18 cellular contexts compared by ENCODE assay signal in the genomic region with DNA sequence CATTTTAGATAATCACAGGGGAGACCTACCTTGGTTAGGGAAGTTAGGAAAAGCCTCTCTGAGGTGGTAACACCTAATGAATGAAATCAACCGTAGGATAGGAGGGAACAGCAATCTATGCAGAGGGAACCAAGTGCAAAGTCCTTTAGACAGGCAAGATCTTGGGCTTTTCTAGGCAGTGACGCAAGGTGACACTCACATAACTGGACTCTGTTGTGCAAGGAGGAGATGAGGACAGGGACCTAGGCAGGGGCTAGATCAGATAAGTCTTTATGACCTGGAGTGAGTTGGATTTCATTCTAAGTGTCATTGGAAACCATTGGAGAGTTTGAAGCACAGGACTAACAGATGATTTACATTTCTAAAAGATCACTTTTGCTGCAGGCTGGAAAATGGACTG. TPM values are rescaled to one million over a fixed set of nuclear protein-coding genes. Genes with fewer than 3 reads are reported as not detected.
DNase-seq lines count a peak whose midpoint lies in the region; ATAC-seq, FAIRE-seq and TF ChIP-seq lines count a peak whose summit lies in the region.
"Had no signal": no experiment of that assay in that cellular context is flagged by ENCODE, and none has a peak within 500 bp of the region (broad histone marks: within the 10 kb centered on the region; RNA-seq: fewer than 3 reads in every experiment).

No MANE protein-coding gene starts in this region.

- H3K4me3 ChIP-seq in GM12878, result no peak overlapping the region
- no peak overlapping the region for H3K4me3 ChIP-seq in mucosa of descending colon
- H3K4me3 ChIP-seq: BLaER1 treated with 17β-estradiol and CSF1 and Interleukin-3, amounts not matched to agents 10 nM and 100 nM; GM23248 had no signal

- in situ Hi-C loops in GM12878 (cut with MboI), result loop anchor here (10.0 kb wide), 1 partner anchor 548 kb away; no protein-coding TSS in a partner anchor

- no peak for TF ChIP-seq RAD21 in GM12878 (IDR thresholded peaks at IDR 0.05; ENCODE audit: insufficient read depth, low read depth, low read length)

- CTCF ChIA-PET in GM12878 (lab: Yijun Ruan, JAX), result interaction anchor here (2.1 to 2.5 kb wide), 2 partner anchors 35 to 110 kb away, joined by 7 to 16 read pairs; no protein-coding TSS in a partner anchor

- intact Hi-C loops in GM12878 (cut with micrococcal nuclease; ENCODE audit: unreplicated experiment), result loop anchor here (10.0 kb wide), 1 partner anchor 818 kb away; no protein-coding TSS in a partner anchor
- intact Hi-C loops in mucosa of descending colon (cut with DNase I, micrococcal nuclease), result no loop called here

- H3K27me3 ChIP-seq in GM12878 (replicated peaks in 1 of 2; ENCODE audit: control insufficient read depth in 2 of 2, insufficient read depth in 2 of 2, low read length in 1 of 2), result no peaks in the 10 kb centered on the region; a peak in 1 of 4 replicates
- H3K27me3 ChIP-seq: BLaER1 treated with 17β-estradiol and CSF1 and Interleukin-3, amounts not matched to agents 10 nM and 100 nM had no signal

- H4K20me1 ChIP-seq in GM12878 (ENCODE audit: control insufficient read depth, insufficient read depth), result no peaks in the 10 kb centered on the region
- H4K20me1 ChIP-seq: BLaER1 treated with 17β-estradiol and CSF1 and Interleukin-3, amounts not matched to agents 10 nM and 100 nM had no signal

- no peak overlapping the region for H3K4me2 ChIP-seq in GM12878 (ENCODE audit: control insufficient read depth, insufficient read depth)
- H3K4me2 ChIP-seq: BLaER1 treated with 17β-estradiol and CSF1 and Interleukin-3, amounts not matched to agents 10 nM and 100 nM had no signal

- RAD21 ChIA-PET in GM12878 (lab: Charles Lee; ENCODE audit: unreplicated experiment), result interaction anchor here (1.0 to 1.7 kb wide), 3 partner anchors 40 to 283 kb away, joined by 3 to 5 read pairs (median 5); no protein-coding TSS in a partner anchor

- SMC1A ChIA-PET in GM12878 (lab: Charles Lee; ENCODE audit: uncharacterized antibody, unreplicated experiment), result interaction anchor here (0.8 to 3.2 kb wide), 3 partner anchors 13 to 179 kb away, joined by 3 to 14 read pairs (median 5); no protein-coding TSS in a partner anchor

- no peak for ATAC-seq in GM12878
- ATAC-seq in mucosa of descending colon, result peak; percentile 23
- no peak for ATAC-seq in HG03520 (IDR thresholded peaks at IDR 0.05; ENCODE audit: unreplicated experiment)
- no peak for ATAC-seq in GM21576 (IDR thresholded peaks at IDR 0.05; ENCODE audit: unreplicated experiment)

- DNase-seq in SKM-1 treated with dmso at 0.1 percent for 144 hours (lab: John Stamatoyannopoulos, UW; ENCODE audit: unreplicated experiment) (peak; percentile 12), SKM-1 (lab: John Stamatoyannopoulos, UW; ENCODE audit: unreplicated experiment) (no peak), GM12878 (ENCODE audit: low read depth, low spot score) (no peak), mucosa of descending colon (no peak), NCI-H1436 (lab: John Stamatoyannopoulos, UW) (no peak)
- DNase-seq: 8988T; CD4-positive, CD25-positive, alpha-beta regulatory T cell; DMS 273 treated with DMSO at 0.1 percent for 48 hours; GM23248; H9; IMR-90; KG1 had no signal

- WGBS in GM12878 (ENCODE audit: insufficient coverage, insufficient replicate concordance, low lambda C conversion rate, missing lambda C conversion rate), result 56% methylated on average over 2 of the region's 2 CpGs

- H3K36me3 ChIP-seq in GM12878 (ENCODE audit: control insufficient read depth in 2 of 2, insufficient read depth in 2 of 2, low read length in 1 of 2) (no peaks in the 10 kb centered on the region), mucosa of descending colon (ENCODE audit: low read depth) (no peaks in the 10 kb centered on the region)
- H3K36me3 ChIP-seq: BLaER1 treated with 17β-estradiol and CSF1 and Interleukin-3, amounts not matched to agents 10 nM and 100 nM had no signal

- no peaks in the 10 kb centered on the region for H3K4me1 ChIP-seq in GM12878 (ENCODE audit: control insufficient read depth, insufficient read depth, low read length)
- no peaks in the 10 kb centered on the region for H3K4me1 ChIP-seq in mucosa of descending colon (ENCODE audit: low read depth)

- no TSS peak for BruUV-seq in GM12878 (replicated peaks; lab: Mats Ljungman, UMichigan)

- TF ChIP-seq CTCF in GM12878 (IDR thresholded peaks at IDR 0.05 in 2 of 3, conservative IDR thresholded peaks at IDR 0.05 in 1 of 3; ENCODE audit: control insufficient read depth in 2 of 3, extremely low read depth in 1 of 3, insufficient read depth in 1 of 3, low read depth in 3 of 3, low read length in 3 of 3) (no peak), mucosa of descending colon (IDR thresholded peaks at IDR 0.05) (no peak)

- no peak overlapping the region for H2AFZ ChIP-seq in GM12878 (ENCODE audit: control insufficient read depth, low read depth, low read length)
- H2AFZ ChIP-seq: GM23248 had no signal

- no peak overlapping the region for H3K9ac ChIP-seq in GM12878 (ENCODE audit: control insufficient read depth, insufficient read depth, low read length)
- H3K9ac ChIP-seq: BLaER1 treated with 17β-estradiol and CSF1 and Interleukin-3, amounts not matched to agents 10 nM and 100 nM; GM23248 had no signal

- no peak for TF ChIP-seq POLR2A in GM12878 (IDR thresholded peaks at IDR 0.05; ENCODE audit: low read depth, low read length)

- FAIRE-seq in GM12878 (lab: Jason Lieb, UNC), result peak; percentile 23
- FAIRE-seq: GM18507 had no signal

- H3K79me2 ChIP-seq in GM12878 (ENCODE audit: control insufficient read depth, insufficient read depth, low read length), result no peaks in the 10 kb centered on the region

- H3K27ac ChIP-seq in GM12878 (ENCODE audit: control insufficient read depth, insufficient read depth), result no peak overlapping the region
- H3K27ac ChIP-seq: BLaER1 treated with 17β-estradiol and CSF1 and Interleukin-3, amounts not matched to agents 10 nM and 100 nM; GM23248; HL-60 had no signal

- POLR2A ChIA-PET in GM12878 (lab: Charles Lee), result no interaction called here

- no peaks in the 10 kb centered on the region for H3K9me3 ChIP-seq in GM12878 (replicated peaks; ENCODE audit: control insufficient read depth, insufficient read depth, low read length)
- H3K9me3 ChIP-seq in mucosa of descending colon, result no peaks in the 10 kb centered on the region
- H3K9me3 ChIP-seq: BLaER1 treated with 17β-estradiol and CSF1 and Interleukin-3, amounts not matched to agents 10 nM and 100 nM had no signal

- TF ChIP-seq EP300 in GM12878 (IDR thresholded peaks at IDR 0.05; ENCODE audit: borderline replicate concordance in 1 of 2, control insufficient read depth in 1 of 2, low read depth in 2 of 2, low read length in 2 of 2), result no peak

RNA-seq across cellular contexts. Expression of gene LMOD3, which starts 4.6 kb away (rescaled TPM):
- total RNA-seq in GM12878 (2013; cell fraction: nucleolus; rRNA removed), result not detected in 2 replicates
- total RNA-seq in GM12878 (2014; rRNA removed) (0.06 TPM in 1 of 2 replicates, not detected in the other), GM12878 (2014; rRNA removed; fragmentation: Illumina TruSeq; extraction: Trizol) (0.05 and 0.09 TPM in 2 replicates), GM12878 (2021) (0.08 TPM in 1 of 2 replicates, not detected in the other), mucosa of descending colon (under 1 TPM in 2 of 3 donors, not detected in 1; 0.13 to 0.34 TPM)
- polyA plus RNA-seq in GM12878 (2011; ENCODE audit: low read depth), result not detected
- polyA plus RNA-seq in GM12878 (2011; rRNA removed) (not detected in 2 replicates), GM12878 (2014; fragmentation: Illumina TruSeq; extraction: Trizol) (0.04 TPM in 1 of 2 replicates, not detected in the other), GM12878 (2014; fragmentation: Nextera tagmentation; extraction: Ambion mirVana) (under 1 TPM; 0.11 to 0.13 TPM), GM12878 (2014; rRNA removed) (0.04 and 0.13 TPM in 2 replicates), GM12878 (2016; fragmentation: Nextera tagmentation; extraction: Ambion mirVana) (under 1 TPM; 0.09 to 0.20 TPM)
- polyA plus RNA-seq in GM12878 (2011; cell fraction: cytosol; rRNA removed), result not detected in 2 replicates
- not detected in 2 replicates for polyA plus RNA-seq in GM12878 (2011; cell fraction: nucleus; rRNA removed)
- polyA plus RNA-seq in GM12878 (2012), result 0.03 and 0.08 TPM in 2 replicates
- not detected in 2 replicates for polyA minus RNA-seq in GM12878 (2011; rRNA and poly(A)+ RNA removed)
- not detected in 2 replicates for polyA minus RNA-seq in GM12878 (2011; cell fraction: cytosol; rRNA and poly(A)+ RNA removed)
- polyA minus RNA-seq in GM12878 (2011; cell fraction: nucleus; rRNA and poly(A)+ RNA removed), result not detected in 2 replicates
- total RNA-seq: CD4-positive, CD25-positive, alpha-beta regulatory T cell; Daoy; GM23248; H9; IMR-90 had no signal
- polyA plus RNA-seq: GM23248, IMR-90 had no signal

RNA-seq across cellular contexts. Expression of gene ARL6IP5, which starts 42.3 kb away (rescaled TPM):
- 74.1 and 86.4 TPM in 2 replicates for total RNA-seq in GM12878 (2013; cell fraction: nucleolus; rRNA removed)
- total RNA-seq in GM12878 (2014; rRNA removed) (95.9 and 109 TPM in 2 replicates), GM12878 (2014; rRNA removed; fragmentation: Illumina TruSeq; extraction: Trizol) (77.9 and 78.2 TPM in 2 replicates), GM12878 (2021) (95.7 and 98.3 TPM in 2 replicates), mucosa of descending colon (100 to 1,000 TPM; 111 to 129 (median 119) TPM)
- 42.4 TPM for polyA plus RNA-seq in GM12878 (2011; ENCODE audit: low read depth)
- polyA plus RNA-seq in GM12878 (2011; rRNA removed) (244 and 334 TPM in 2 replicates), GM12878 (2014; fragmentation: Illumina TruSeq; extraction: Trizol) (139 and 158 TPM in 2 replicates), GM12878 (2014; fragmentation: Nextera tagmentation; extraction: Ambion mirVana) (100 to 1,000 TPM; 269 to 310 TPM), GM12878 (2014; rRNA removed) (84.1 and 95.2 TPM in 2 replicates), GM12878 (2016; fragmentation: Nextera tagmentation; extraction: Ambion mirVana) (100 to 1,000 TPM; 156 to 162 TPM)
- 123 and 129 TPM in 2 replicates for polyA plus RNA-seq in GM12878 (2011; cell fraction: cytosol; rRNA removed)
- polyA plus RNA-seq in GM12878 (2011; cell fraction: nucleus; rRNA removed), result 51.0 and 59.5 TPM in 2 replicates
- polyA plus RNA-seq in GM12878 (2012), result 62.8 and 88.5 TPM in 2 replicates
- 134 and 166 TPM in 2 replicates for polyA minus RNA-seq in GM12878 (2011; rRNA and poly(A)+ RNA removed)
- 41.7 and 42.1 TPM in 2 replicates for polyA minus RNA-seq in GM12878 (2011; cell fraction: cytosol; rRNA and poly(A)+ RNA removed)
- 21.5 and 32.9 TPM in 2 replicates for polyA minus RNA-seq in GM12878 (2011; cell fraction: nucleus; rRNA and poly(A)+ RNA removed)

RNA-seq across cellular contexts. Expression of gene UBA3, which starts 46.8 kb away (rescaled TPM):
- total RNA-seq in GM12878 (2013; cell fraction: nucleolus; rRNA removed), result 154 and 155 TPM in 2 replicates
- total RNA-seq in GM12878 (2014; rRNA removed), result 77.0 and 95.8 TPM in 2 replicates
- total RNA-seq in GM12878 (2014; rRNA removed; fragmentation: Illumina TruSeq; extraction: Trizol), result 83.8 and 92.5 TPM in 2 replicates
- 72.5 and 73.9 TPM in 2 replicates for total RNA-seq in GM12878 (2021)
- 16.8 TPM for polyA plus RNA-seq in GM12878 (2011; ENCODE audit: low read depth)
- polyA plus RNA-seq in GM12878 (2011; rRNA removed), result 116 and 190 TPM in 2 replicates
- polyA plus RNA-seq in GM12878 (2011; cell fraction: cytosol; rRNA removed), result 38.9 and 49.0 TPM in 2 replicates
- 102 and 104 TPM in 2 replicates for polyA plus RNA-seq in GM12878 (2011; cell fraction: nucleus; rRNA removed)
- polyA plus RNA-seq in GM12878 (2012), result 32.1 and 36.7 TPM in 2 replicates
- 103 and 139 TPM in 2 replicates for polyA plus RNA-seq in GM12878 (2014; fragmentation: Illumina TruSeq; extraction: Trizol)
- polyA plus RNA-seq in GM12878 (2014; fragmentation: Nextera tagmentation; extraction: Ambion mirVana), result 100 to 1,000 TPM; 106 to 131 TPM
- 64.8 and 72.9 TPM in 2 replicates for polyA plus RNA-seq in GM12878 (2014; rRNA removed)
- 100 to 1,000 TPM; 100 to 108 TPM for polyA plus RNA-seq in GM12878 (2016; fragmentation: Nextera tagmentation; extraction: Ambion mirVana)
- polyA minus RNA-seq in GM12878 (2011; rRNA and poly(A)+ RNA removed), result 38.1 and 50.0 TPM in 2 replicates
- 21.7 and 27.0 TPM in 2 replicates for polyA minus RNA-seq in GM12878 (2011; cell fraction: cytosol; rRNA and poly(A)+ RNA removed)
- 40.0 and 61.1 TPM in 2 replicates for polyA minus RNA-seq in GM12878 (2011; cell fraction: nucleus; rRNA and poly(A)+ RNA removed)
- total RNA-seq in mucosa of descending colon, result 10 to 100 TPM; 46.5 to 59.3 (median 51.8) TPM
